9 cellular contexts compared by ENCODE assay signal in genomic region chr3:126082334-126083137, GRCh38. TPM values are rescaled to one million over a fixed set of nuclear protein-coding genes. Genes with fewer than 3 reads are reported as not detected.
DNase-seq lines count a peak whose midpoint lies in the region; ATAC-seq and TF ChIP-seq lines count a peak whose summit lies in the region.
"Had no signal": no experiment of that assay in that cellular context is flagged by ENCODE, and none has a peak within 500 bp of the region (broad histone marks: within the 10 kb centered on the region; RNA-seq: fewer than 3 reads in every experiment).

No MANE protein-coding gene starts in this region.

- in situ Hi-C loops in transverse colon (cut with MboI; ENCODE audit: low pct_ligation_motif_present in 1 of 4, low pct_unique_long_range_greater_than_20kb in 1 of 4, low sequenced_read_pairs in 3 of 4) = no loop called here

- H3K4me1 Mint-ChIP-seq in activated T-cell treated with anti-CD3 and anti-CD28 coated beads, Interleukin-2, amount 50 U/mL, for 72 hours (ENCODE audit: low read depth) = peaks cover 24% of the 10 kb centered on the region
- peaks cover 21% of the 10 kb centered on the region for H3K4me1 Mint-ChIP-seq in activated CD8-positive, alpha-beta T cell treated with anti-CD3 and anti-CD28 coated beads for 36 hours (ENCODE audit: low read depth)

- no peaks in the 10 kb centered on the region for H3K27me3 Mint-ChIP-seq in activated T-cell treated with anti-CD3 and anti-CD28 coated beads, Interleukin-2, amount 50 U/mL, for 72 hours (ENCODE audit: low read depth)
- no peaks in the 10 kb centered on the region for H3K27me3 Mint-ChIP-seq in activated CD8-positive, alpha-beta T cell treated with anti-CD3 and anti-CD28 coated beads for 36 hours

- H3K27ac Mint-ChIP-seq in activated T-cell treated with anti-CD3 and anti-CD28 coated beads, Interleukin-2, amount 50 U/mL, for 72 hours = peak overlapping the region; percentile 99
- H3K27ac Mint-ChIP-seq in activated CD8-positive, alpha-beta T cell treated with anti-CD3 and anti-CD28 coated beads for 36 hours = peak overlapping the region; percentile 94

- peaks cover 0 to 1% of the 10 kb centered on the region in 2 donors for H3K9me3 Mint-ChIP-seq in activated T-cell treated with anti-CD3 and anti-CD28 coated beads, Interleukin-2, amount 50 U/mL, for 72 hours
- H3K9me3 Mint-ChIP-seq in activated CD8-positive, alpha-beta T cell treated with anti-CD3 and anti-CD28 coated beads for 36 hours = peaks cover 2% of the 10 kb centered on the region

- TF ChIP-seq POLR2A in transverse colon (IDR thresholded peaks at IDR 0.05) = no peak

- intact Hi-C loops in activated CD8-positive, alpha-beta T cell treated with anti-CD3 and anti-CD28 coated beads for 36 hours (cut with micrococcal nuclease) = no loop called here
- intact Hi-C loops in left colon (cut with DNase I, micrococcal nuclease) = no loop called here
- intact Hi-C loops in transverse colon (cut with DNase I; ENCODE audit: low total_unique reads) = loop anchor here (10.0 kb wide), 1 partner anchor 88 kb away; no protein-coding TSS in a partner anchor

- H3K4me1 ChIP-seq in thymus (ENCODE audit: control insufficient read depth, insufficient read depth, low read length) (peaks cover 11% of the 10 kb centered on the region), transverse colon (peaks cover 5 to 14% (median 7%) of the 10 kb centered on the region in 4 donors)

- H3K36me3 Mint-ChIP-seq in activated T-cell treated with anti-CD3 and anti-CD28 coated beads, Interleukin-2, amount 50 U/mL, for 72 hours (ENCODE audit: insufficient read depth in 2 of 2) = peaks cover 3% of the 10 kb centered on the region in 2 donors
- peaks cover 8% of the 10 kb centered on the region for H3K36me3 Mint-ChIP-seq in activated CD8-positive, alpha-beta T cell treated with anti-CD3 and anti-CD28 coated beads for 36 hours (ENCODE audit: low read depth)

- peak overlapping the region; percentile 90 for H3K4me3 ChIP-seq in thymus (ENCODE audit: low read length)
- H3K4me3 ChIP-seq in transverse colon = peak overlapping the region in 1 of 4 donors; percentile 67

- H3K27ac ChIP-seq in thymus (ENCODE audit: low read depth) (peak overlapping the region; percentile 11), caudate nucleus (ENCODE audit: low read depth, low read length) (no peak overlapping the region), transverse colon (peak overlapping the region in 1 of 4 donors; percentile 89)

- 97% methylated on average over 15 of the region's 15 CpGs for WGBS in thymus
- 94% methylated on average over 15 of the region's 15 CpGs; no CpG with 5 or more reads in 1 of the 2 donors for WGBS in transverse colon (ENCODE audit: low coverage in 1 of 2), 2 donors

- no peak for TF ChIP-seq EP300 in transverse colon (IDR thresholded peaks at IDR 0.05; ENCODE audit: low read depth)

- no peaks in the 10 kb centered on the region for H3K9me3 ChIP-seq in thymus (ENCODE audit: control insufficient read depth)
- H3K9me3 ChIP-seq in transverse colon = no peaks in the 10 kb centered on the region

- no peak for TF ChIP-seq CTCF in activated CD8-positive, alpha-beta T cell treated with anti-CD3 and anti-CD28 coated beads for 36 hours (IDR thresholded peaks at IDR 0.05)
- no peak for TF ChIP-seq CTCF in transverse colon (IDR thresholded peaks at IDR 0.05)

- POLR2A ChIA-PET in activated CD8-positive, alpha-beta T cell treated with anti-CD3 and anti-CD28 coated beads for 36 hours (lab: Charles Lee) = no interaction called here

- no peaks in the 10 kb centered on the region for H3K36me3 ChIP-seq in thymus (ENCODE audit: control insufficient read depth, insufficient read depth)
- H3K36me3 ChIP-seq in transverse colon = no peaks in the 10 kb centered on the region

- no peak for DNase-seq in activated T-cell treated with anti-CD3 and anti-CD28 coated beads, Interleukin-2, amount 50 U/mL, for 72 hours
- DNase-seq in activated T-cell treated with anti-CD3 and anti-CD28 coated beads for 4 hours = no peak
- no peak for DNase-seq in activated CD8-positive, alpha-beta T cell treated with anti-CD3 and anti-CD28 coated beads for 36 hours
- DNase-seq in iPS-NIHi11 (ENCODE audit: low spot score) = peak; percentile 8
- DNase-seq in caudate nucleus (lab: John Stamatoyannopoulos, UW) = no peak
- no peak for DNase-seq in left colon
- DNase-seq in transverse colon = no peak
- DNase-seq: NCI-H1930 had no signal

- H3K27me3 ChIP-seq in thymus (ENCODE audit: control insufficient read depth, insufficient read depth) (no peaks in the 10 kb centered on the region), transverse colon (no peaks in the 10 kb centered on the region)

- ATAC-seq in activated T-cell treated with anti-CD3 and anti-CD28 coated beads, Interleukin-2, amount 50 U/mL, for 72 hours (replicated peaks in 1 of 2) = no peak
- no peak for ATAC-seq in activated CD8-positive, alpha-beta T cell treated with anti-CD3 and anti-CD28 coated beads for 36 hours
- ATAC-seq in left colon = no peak

- CTCF ChIA-PET in activated CD8-positive, alpha-beta T cell treated with anti-CD3 and anti-CD28 coated beads for 36 hours (lab: Charles Lee) = no interaction called here

- peak overlapping the region; percentile 97 to 98 for H3K4me3 Mint-ChIP-seq in activated T-cell treated with anti-CD3 and anti-CD28 coated beads, Interleukin-2, amount 50 U/mL, for 72 hours
- H3K4me3 Mint-ChIP-seq in activated CD8-positive, alpha-beta T cell treated with anti-CD3 and anti-CD28 coated beads for 36 hours = peak overlapping the region; percentile 84

RNA-seq across cellular contexts. Expression of gene SLC41A3, which starts 1.4 kb away (rescaled TPM):
- 10 to 100 TPM; 32.3 to 34.5 TPM for total RNA-seq in activated T-cell treated with anti-CD3 and anti-CD28 coated beads, Interleukin-2, amount 50 U/mL, for 72 hours
- total RNA-seq in activated CD8-positive, alpha-beta T cell treated with anti-CD3 and anti-CD28 coated beads for 36 hours = 10 to 100 TPM; 19.1 to 23.4 TPM
- polyA plus RNA-seq in thymus = 33.5 TPM
- 10 to 100 TPM; 31.3 to 31.4 TPM for total RNA-seq in left colon
- 10 to 100 TPM; 22.7 to 41.5 (median 29.1) TPM for total RNA-seq in transverse colon
